Comparison of ENCODE assay signal across 13 cellular contexts in genomic region chr2:221102896-221103688, GRCh38.
DNase-seq lines count a peak whose midpoint lies in the region; ATAC-seq and TF ChIP-seq lines count a peak whose summit lies in the region.
"Had no signal": no experiment of that assay in that cellular context is flagged by ENCODE, and none has a peak within 500 bp of the region (broad histone marks: within the 10 kb centered on the region; RNA-seq: fewer than 3 reads in every experiment).

No MANE protein-coding gene starts in this region.

- ATAC-seq in DND-41 (ENCODE audit: insufficient read depth, low read depth) (peak; percentile 42; the same call in 1 of the 3 replicates), GM19463 (IDR thresholded peaks at IDR 0.05; ENCODE audit: unreplicated experiment) (peak; percentile 64), HG02943 (IDR thresholded peaks at IDR 0.05; ENCODE audit: low read depth, unreplicated experiment) (peak; percentile 77), HG02973 (IDR thresholded peaks at IDR 0.05; ENCODE audit: unreplicated experiment) (no peak), HG03095 (IDR thresholded peaks at IDR 0.05; ENCODE audit: unreplicated experiment) (no peak)

- H3K27ac ChIP-seq in DND-41 (ENCODE audit: low read length) (no peak overlapping the region), ascending aorta (peak overlapping the region; percentile 67 to 75)

- TF ChIP-seq CTCF in DND-41 (IDR thresholded peaks at IDR 0.05; ENCODE audit: borderline replicate concordance, extremely low read depth, low read length, poor library complexity, severe bottlenecking) (no peak), ascending aorta (IDR thresholded peaks at IDR 0.05) (no peak)

- H3K9me3 ChIP-seq in DND-41 (ENCODE audit: insufficient read depth, low read length, severe bottlenecking): no peaks in the 10 kb centered on the region
- H3K9me3 ChIP-seq in ascending aorta: no peaks in the 10 kb centered on the region

- H3K36me3 ChIP-seq in DND-41 (ENCODE audit: insufficient read depth, low read length): no peaks in the 10 kb centered on the region
- no peaks in the 10 kb centered on the region for H3K36me3 ChIP-seq in ascending aorta

- no peak overlapping the region for H3K4me3 ChIP-seq in DND-41 (ENCODE audit: low read depth in 1 of 2, low read length in 2 of 2)
- H3K4me3 ChIP-seq in ascending aorta: no peak overlapping the region

- no peaks in the 10 kb centered on the region for H4K20me1 ChIP-seq in DND-41 (ENCODE audit: insufficient read depth, low read length)

- H3K4me2 ChIP-seq in DND-41 (ENCODE audit: insufficient read depth, low read length): no peak overlapping the region

- H3K79me2 ChIP-seq in DND-41 (ENCODE audit: insufficient read depth, low read length): no peaks in the 10 kb centered on the region

- no peak overlapping the region for H3K9ac ChIP-seq in DND-41 (ENCODE audit: low read depth, low read length)

- DNase-seq in DND-41 (no peak), ascending aorta (ENCODE audit: low spot score in 2 of 2) (no peak), NCI-H1105 (lab: John Stamatoyannopoulos, UW) (no peak), pons (ENCODE audit: low spot score) (no peak)
- DNase-seq: dermis blood vessel endothelial cell; HCEC 1CT; NCI-H345; stimulated activated CD4-positive, alpha-beta T cell treated with anti-CD3 and anti-CD28 coated beads, Interleukin-2, amount 100 ng/mL, for 48 hours; stimulated activated naive CD4-positive, alpha-beta T cell had no signal

- H3K27me3 ChIP-seq in DND-41 (ENCODE audit: insufficient read depth, low read length, poor library complexity) (no peaks in the 10 kb centered on the region), ascending aorta (no peaks in the 10 kb centered on the region)

- no peak overlapping the region for H2AFZ ChIP-seq in DND-41 (ENCODE audit: low read depth, low read length)

- intact Hi-C loops in ascending aorta (cut with DNase I): loop anchor here (5.0 kb wide), 1 partner anchor 469 kb away; the partner anchor contains the start of gene EPHA4

- no peaks in the 10 kb centered on the region for H3K4me1 ChIP-seq in DND-41 (ENCODE audit: insufficient read depth, low read length)
- peaks cover 4 to 17% of the 10 kb centered on the region in 2 donors for H3K4me1 ChIP-seq in ascending aorta

Comparison
In these comparisons a context has a peak if more than half of its experiments do, and no peak if none do; other contexts are left out.
1. ATAC-seq: peak in DND-41 (single experiment), GM19463 (single experiment) and HG02943 (single experiment); none in HG02973 (single experiment) and HG03095 (single experiment).